Comparison of ENCODE assay signal across 9 cellular contexts in the genomic region with DNA sequence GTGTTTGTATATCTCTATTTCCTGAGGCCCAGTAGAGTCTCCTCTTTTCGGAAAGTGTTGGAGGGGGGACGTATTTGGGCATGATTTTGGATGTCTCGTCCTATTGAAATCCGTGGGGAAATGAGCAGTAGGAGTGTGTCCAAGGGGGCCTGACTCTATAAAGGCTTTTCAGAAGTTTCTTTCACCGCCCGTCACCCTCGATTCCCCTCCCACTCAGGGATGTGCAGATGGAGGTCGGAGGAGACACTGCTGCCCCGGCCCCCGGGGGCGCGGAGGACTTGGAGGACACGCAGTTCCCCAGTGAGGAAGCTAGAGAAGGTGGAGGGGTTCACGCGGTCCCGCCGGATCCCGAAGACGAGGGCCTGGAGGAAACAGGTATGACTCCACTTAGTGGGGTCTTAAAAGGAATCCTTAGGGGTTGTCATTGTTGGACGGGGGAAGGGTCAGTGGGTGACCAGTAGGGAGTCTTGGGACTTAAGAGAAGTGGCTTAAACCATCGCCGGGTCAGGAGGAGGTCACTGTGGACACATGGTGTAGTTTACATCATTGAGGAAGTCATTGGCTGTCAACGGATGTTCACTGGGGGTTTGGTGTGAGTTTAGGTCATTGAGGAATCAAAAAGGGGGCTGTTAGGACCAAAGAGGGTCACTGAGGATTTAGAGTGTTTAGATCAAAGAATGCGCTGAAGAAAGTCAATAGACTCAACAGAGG. TPM values are rescaled to one million over a fixed set of nuclear protein-coding genes. Genes with fewer than 3 reads are reported as not detected.
A peak's percentile ranks its signal among the peaks of the same experiment; 100 is the strongest.
DNase-seq lines count a peak whose midpoint lies in the region; TF ChIP-seq lines count a peak whose summit lies in the region.
"Had no signal": no experiment of that assay in that cellular context is flagged by ENCODE, and none has a peak within 500 bp of the region (broad histone marks: within the 10 kb centered on the region; RNA-seq: fewer than 3 reads in every experiment).

No MANE protein-coding gene starts in this region.

- peaks cover 8% of the 10 kb centered on the region for H3K36me3 ChIP-seq in Caco-2 (ENCODE audit: control insufficient read depth, insufficient read depth, low read length)
- H3K36me3 ChIP-seq in H7 (replicated peaks; ENCODE audit: control insufficient read depth, insufficient read depth, low read length): peaks cover 9% of the 10 kb centered on the region
- H3K36me3 ChIP-seq in mucosa of rectum (ENCODE audit: control insufficient read depth in 2 of 2, insufficient read depth in 2 of 2, low read length in 2 of 2): peaks cover 24 to 31% of the 10 kb centered on the region in 2 donors

- no peaks in the 10 kb centered on the region for H3K9me3 ChIP-seq in Caco-2
- H3K9me3 ChIP-seq in mucosa of rectum (ENCODE audit: control insufficient read depth in 2 of 2, low read length in 2 of 2): no peaks in the 10 kb centered on the region

- peaks cover 8% of the 10 kb centered on the region for H3K4me1 ChIP-seq in Caco-2
- H3K4me1 ChIP-seq in mucosa of rectum (ENCODE audit: control insufficient read depth in 2 of 2, insufficient read depth in 2 of 2, low read length in 2 of 2): peaks cover 8 to 11% of the 10 kb centered on the region in 2 donors

- H3K9me3 Mint-ChIP-seq in Caco-2 (ENCODE audit: unreplicated experiment) (no peaks in the 10 kb centered on the region), type B pancreatic cell (no peaks in the 10 kb centered on the region)

- intact Hi-C loops in Caco-2 (cut with micrococcal nuclease; ENCODE audit: unreplicated experiment) (no loop called here), dorsolateral prefrontal cortex (cut with DNase I) (loop anchor here in 1 of 2 donors (2.0 to 5.0 kb wide), 2 partner anchors 531 to 1545 kb away; a partner anchor contains a TSS)

- TSS peak; percentile 90 for BruUV-seq in Caco-2 (replicated peaks; lab: Mats Ljungman, UMichigan)

- H3K27ac ChIP-seq in dorsolateral prefrontal cortex (peak overlapping the region; percentile 85 to 100 (median 98)), mucosa of rectum (ENCODE audit: low read depth in 2 of 2, low read length in 2 of 2) (peak overlapping the region; percentile 99)

- peaks cover 19% of the 10 kb centered on the region for H3K4me1 Mint-ChIP-seq in Caco-2 (ENCODE audit: low read depth, unreplicated experiment)
- peaks cover 32% of the 10 kb centered on the region for H3K4me1 Mint-ChIP-seq in type B pancreatic cell (ENCODE audit: unreplicated experiment)

- H3K9ac ChIP-seq in mucosa of rectum (ENCODE audit: low read depth in 1 of 2, low read length in 2 of 2): peak overlapping the region; percentile 91 to 93

- H3K27ac Mint-ChIP-seq in Caco-2 (ENCODE audit: unreplicated experiment) (peak overlapping the region; percentile 100), type B pancreatic cell (peak overlapping the region; percentile 100)

- H3K4me3 ChIP-seq in Caco-2 (ENCODE audit: low read depth, low read length) (peak overlapping the region; percentile 88), H7 (ENCODE audit: insufficient read depth, low read depth, low read length) (peak overlapping the region; percentile 88), dorsolateral prefrontal cortex (peak overlapping the region; percentile 68 to 100 (median 94)), mucosa of rectum (ENCODE audit: low read length in 2 of 2) (peak overlapping the region; percentile 96 to 98)

- H3K36me3 Mint-ChIP-seq in Caco-2 (ENCODE audit: insufficient read depth, unreplicated experiment): peaks cover 23% of the 10 kb centered on the region
- H3K36me3 Mint-ChIP-seq in type B pancreatic cell: peaks cover 37% of the 10 kb centered on the region

- peak overlapping the region; percentile 84 for H3K4me3 Mint-ChIP-seq in Caco-2 (ENCODE audit: unreplicated experiment)
- H3K4me3 Mint-ChIP-seq in type B pancreatic cell: peak overlapping the region; percentile 95

- TF ChIP-seq CTCF in Caco-2 (IDR thresholded peaks at IDR 0.05; ENCODE audit: insufficient read depth in 1 of 2, low read depth in 1 of 2, low read length in 1 of 2, severe bottlenecking in 1 of 2, unreplicated experiment in 1 of 2) (no peak), dorsolateral prefrontal cortex (IDR thresholded peaks at IDR 0.05 in 54 of 56, conservative IDR thresholded peaks at IDR 0.05 in 2 of 56; ENCODE audit: low read depth in 1 of 56, partially characterized antibody in 56 of 56) (peak in 4 of 56 donors; percentile 0 to 10 (median 3)), type B pancreatic cell (conservative IDR thresholded peaks at IDR 0.05) (no peak)

- POLR2A ChIA-PET in Caco-2 (lab: Charles Lee): interaction anchor here (1.0 kb wide), 1 partner anchor 113 kb away, joined by 3 read pairs; no protein-coding TSS in a partner anchor

- H3K27me3 Mint-ChIP-seq in Caco-2 (ENCODE audit: insufficient read depth, unreplicated experiment): peaks cover 3% of the 10 kb centered on the region
- no peaks in the 10 kb centered on the region for H3K27me3 Mint-ChIP-seq in type B pancreatic cell

- H3K27me3 ChIP-seq in Caco-2 (replicated peaks; ENCODE audit: control insufficient read depth, insufficient read depth, low read length) (no peaks in the 10 kb centered on the region), H7 (ENCODE audit: control insufficient read depth, insufficient read depth, low read length) (no peaks in the 10 kb centered on the region; the same call in 1 of the 2 replicates), dorsolateral prefrontal cortex (no peaks in the 10 kb centered on the region), mucosa of rectum (ENCODE audit: control insufficient read depth in 2 of 2, insufficient read depth in 2 of 2, low read length in 2 of 2) (no peaks in the 10 kb centered on the region)

- CTCF ChIA-PET in Caco-2 (lab: Charles Lee): no interaction called here

- DNase-seq in Caco-2 (peak in 1 of 2 experiments; percentile 38), H7 (no peak), T follicular helper cell (ENCODE audit: low read depth) (peak; percentile 14), dorsolateral prefrontal cortex (peak in 1 of 10 donors; percentile 20), type B pancreatic cell (ENCODE audit: extremely low spot score, unreplicated experiment) (no peak), mesenteric fat pad (ENCODE audit: low spot score) (no peak), foreskin melanocyte (no peak)

RNA-seq across cellular contexts. Expression of a gene that starts 0.4 kb away (rescaled TPM):
- total RNA-seq in Caco-2 (2022): 66.9 and 67.1 TPM in 2 replicates
- 10.9 and 12.4 TPM in 2 replicates for total RNA-seq in H7 (2014; rRNA removed; shearing (Covaris generic))
- total RNA-seq in dorsolateral prefrontal cortex: 10 to 100 TPM; 37.4 to 82.2 (median 54.8) TPM
- total RNA-seq in type B pancreatic cell (ENCODE audit: low replicate concordance): 41.6 and 48.7 TPM in 2 replicates
- 43.9 TPM for total RNA-seq in mesenteric fat pad

RNA-seq across cellular contexts. Expression of a gene that starts 7.8 kb away (rescaled TPM):
- total RNA-seq in Caco-2 (2022) (4.8 and 8.2 TPM in 2 replicates), dorsolateral prefrontal cortex (10 to 100 TPM in 1 of 120 experiments, 1 to 10 TPM in 84, under 1 TPM in 6, not detected in 29; 0.76 to 18.2 (median 2.3) TPM), type B pancreatic cell (ENCODE audit: low replicate concordance) (12.4 and 20.0 TPM in 2 replicates), mesenteric fat pad (1.3 TPM)
- 7.2 and 7.8 TPM in 2 replicates for total RNA-seq in H7 (2014; rRNA removed; shearing (Covaris generic))
- total RNA-seq: SK-MEL-5 had no signal
